In genomic region chrX:120797201-120797938, GRCh38 we compare ENCODE assay signal across 16 cellular contexts.
DNase-seq lines count a peak whose midpoint lies in the region; ATAC-seq and TF ChIP-seq lines count a peak whose summit lies in the region.
"Had no signal": no experiment of that assay in that cellular context is flagged by ENCODE, and none has a peak within 500 bp of the region (broad histone marks: within the 10 kb centered on the region; RNA-seq: fewer than 3 reads in every experiment).

No MANE protein-coding gene starts in this region.

- peaks cover 0 to 4% of the 10 kb centered on the region in 2 experiments; a peak in 1 of 4 replicates for H3K4me1 ChIP-seq in SK-N-SH (ENCODE audit: control insufficient read depth in 1 of 2, insufficient read depth in 2 of 2, low read depth in 1 of 2, low read length in 1 of 2)
- H3K4me1 ChIP-seq in CD4-positive, alpha-beta memory T cell (ENCODE audit: insufficient read depth, low read length) = peaks cover 22% of the 10 kb centered on the region
- H3K4me1 ChIP-seq in adipocyte (ENCODE audit: control insufficient read depth, insufficient read depth, low read length) = peaks cover 11% of the 10 kb centered on the region
- H3K4me1 ChIP-seq: transverse colon had no signal

- H3K27ac ChIP-seq in SK-N-SH (ENCODE audit: low read depth in 2 of 2, low read length in 1 of 2) = peak overlapping the region in 1 of 2 experiments; percentile 45; a peak in 1 of 4 replicates
- H3K27ac ChIP-seq in CD4-positive, alpha-beta memory T cell (ENCODE audit: low read depth, low read length) = no peak overlapping the region
- H3K27ac ChIP-seq: C4-2B, transverse colon had no signal

- POLR2A ChIA-PET in SK-N-SH (lab: Yijun Ruan, JAX) = no interaction called here
- POLR2A ChIA-PET in CD4-positive, alpha-beta memory T cell (lab: Charles Lee; ENCODE audit: partially characterized antibody) = no interaction called here

- H3K4me3 ChIP-seq in SK-N-SH (ENCODE audit: low read depth in 2 of 2, low read length in 1 of 2) = no peak overlapping the region
- H3K4me3 ChIP-seq in CD4-positive, alpha-beta memory T cell (ENCODE audit: low read length in 2 of 2) = no peak overlapping the region
- H3K4me3 ChIP-seq in adipocyte (ENCODE audit: low read length) = no peak overlapping the region
- H3K4me3 ChIP-seq: transverse colon had no signal

- H3K9me3 Mint-ChIP-seq in CD4-positive, alpha-beta memory T cell = no peaks in the 10 kb centered on the region
- peaks cover 3% of the 10 kb centered on the region for H3K9me3 Mint-ChIP-seq in type B pancreatic cell

- H3K9me3 ChIP-seq in SK-N-SH (no peaks in the 10 kb centered on the region), adipocyte (ENCODE audit: control insufficient read depth, low read length) (no peaks in the 10 kb centered on the region)
- no peaks in the 10 kb centered on the region for H3K9me3 ChIP-seq in CD4-positive, alpha-beta memory T cell (ENCODE audit: control insufficient read depth in 1 of 2, low read length in 2 of 2)
- H3K9me3 ChIP-seq: transverse colon had no signal

- WGBS in SK-N-SH (ENCODE audit: low lambda C conversion rate) = 14% methylated on average over 3 of the region's 3 CpGs

- H3K27me3 ChIP-seq in SK-N-SH (ENCODE audit: insufficient read depth) (no peaks in the 10 kb centered on the region; the same call in 1 of the 2 replicates), adipocyte (replicated peaks; ENCODE audit: control insufficient read depth, insufficient read depth, low read length) (no peaks in the 10 kb centered on the region)
- H3K27me3 ChIP-seq in CD4-positive, alpha-beta memory T cell (ENCODE audit: insufficient read depth, low read length) = no peaks in the 10 kb centered on the region
- H3K27me3 ChIP-seq: transverse colon had no signal

- TF ChIP-seq EP300 in SK-N-SH (IDR thresholded peaks at IDR 0.05; ENCODE audit: borderline replicate concordance in 1 of 2, low read depth in 1 of 2, low read length in 1 of 2) = no peak

- no peaks in the 10 kb centered on the region for H3K79me2 ChIP-seq in SK-N-SH (ENCODE audit: insufficient read depth)

- peaks cover 12 to 44% (median 34%) of the 10 kb centered on the region in 4 donors for H3K4me1 Mint-ChIP-seq in CD4-positive, alpha-beta memory T cell
- no peaks in the 10 kb centered on the region for H3K4me1 Mint-ChIP-seq in type B pancreatic cell (ENCODE audit: unreplicated experiment)

- intact Hi-C loops in CD4-positive, alpha-beta memory T cell (cut with micrococcal nuclease) = no loop called here

- peak overlapping the region in 5 of 7 donors; percentile 17 to 69 (median 43) for H3K27ac Mint-ChIP-seq in CD4-positive, alpha-beta memory T cell
- H3K27ac Mint-ChIP-seq in type B pancreatic cell = no peak overlapping the region

- TF ChIP-seq CTCF in SK-N-SH (IDR thresholded peaks at IDR 0.05) (no peak), GM20000 (IDR thresholded peaks at IDR 0.05; ENCODE audit: extremely low read depth, missing control alignments) (no peak), type B pancreatic cell (conservative IDR thresholded peaks at IDR 0.05) (no peak)

- peak overlapping the region; percentile 33; the same call in 1 of the 2 replicates for H3K4me2 ChIP-seq in SK-N-SH

- ATAC-seq in SK-N-SH treated with all-trans-retinoic acid at 6 μM for 48 hours = no peak
- ATAC-seq: PC-3 had no signal

- H3K36me3 Mint-ChIP-seq in CD4-positive, alpha-beta memory T cell = no peaks in the 10 kb centered on the region
- H3K36me3 Mint-ChIP-seq in type B pancreatic cell = no peaks in the 10 kb centered on the region

- CTCF ChIA-PET in SK-N-SH (lab: Yijun Ruan, JAX) = no interaction called here
- CTCF ChIA-PET in CD4-positive, alpha-beta memory T cell (lab: Charles Lee; ENCODE audit: partially characterized antibody) = no interaction called here

- H3K36me3 ChIP-seq in SK-N-SH (replicated peaks in 1 of 2; ENCODE audit: control insufficient read depth in 1 of 2, insufficient read depth in 2 of 2, low read length in 1 of 2) (no peaks in the 10 kb centered on the region), adipocyte (ENCODE audit: control insufficient read depth, insufficient read depth, low read length, severe bottlenecking) (no peaks in the 10 kb centered on the region)
- no peaks in the 10 kb centered on the region for H3K36me3 ChIP-seq in CD4-positive, alpha-beta memory T cell (ENCODE audit: insufficient read depth, low read length)
- H3K36me3 ChIP-seq: transverse colon had no signal

- H3F3A ChIP-seq in SK-N-SH (replicated peaks; ENCODE audit: insufficient read depth) = no peaks in the 10 kb centered on the region

- no peaks in the 10 kb centered on the region for H3K27me3 Mint-ChIP-seq in CD4-positive, alpha-beta memory T cell
- no peaks in the 10 kb centered on the region for H3K27me3 Mint-ChIP-seq in type B pancreatic cell

- no peak for TF ChIP-seq RAD21 in SK-N-SH (IDR thresholded peaks at IDR 0.05; ENCODE audit: low read length)

- H3K9ac ChIP-seq in SK-N-SH = no peak overlapping the region
- no peak overlapping the region for H3K9ac ChIP-seq in adipocyte (ENCODE audit: low read length)

- H4K20me1 ChIP-seq in SK-N-SH (ENCODE audit: insufficient read depth) = no peaks in the 10 kb centered on the region

- H2AFZ ChIP-seq in SK-N-SH (ENCODE audit: low read depth) = no peak overlapping the region

- DNase-seq in SK-N-SH (no peak), adipocyte (ENCODE audit: low read depth) (peak; percentile 50), left kidney (ENCODE audit: low read depth, low spot score) (peak; percentile 9), GM20000 (ENCODE audit: low spot score) (no peak), NCI-H446 (lab: John Stamatoyannopoulos, UW) (no peak), type B pancreatic cell (ENCODE audit: extremely low spot score, unreplicated experiment) (no peak)
- peak in 1 of 5 donors; percentile 3 for DNase-seq in CD4-positive, alpha-beta memory T cell
- DNase-seq: 8988T; H7; NCI-H187; NCI-H524; PC-3; stimulated activated CD4-positive, alpha-beta T cell treated with anti-CD3 and anti-CD28 coated beads, Interleukin-4, amount 100 ng/mL, for 24 hours; transverse colon had no signal

- peak overlapping the region in 4 of 8 donors; percentile 1 to 18 (median 12) for H3K4me3 Mint-ChIP-seq in CD4-positive, alpha-beta memory T cell
- no peak overlapping the region for H3K4me3 Mint-ChIP-seq in type B pancreatic cell

- no peaks in the 10 kb centered on the region for H3K9me2 ChIP-seq in SK-N-SH

TF ChIP-seq in SK-N-SH, 30 proteins besides CTCF, POLR2A, EP300 and RAD21:
- no peak for TF ChIP-seq ELF1 (IDR thresholded peaks at IDR 0.05)
- TF ChIP-seq NFIC (IDR thresholded peaks at IDR 0.05; ENCODE audit: borderline replicate concordance) = peak; percentile 14; the same call in 1 of the 2 replicates
- no peak for TF ChIP-seq MAX (IDR thresholded peaks at IDR 0.05; ENCODE audit: low read depth)
- TF ChIP-seq FOXM1 (IDR thresholded peaks at IDR 0.05; ENCODE audit: low read depth) = no peak
- peak; percentile 32 for TF ChIP-seq TCF12 (IDR thresholded peaks at IDR 0.05)
- no peak for TF ChIP-seq YY1 (IDR thresholded peaks at IDR 0.05; ENCODE audit: low read depth)
- TF ChIP-seq PBX3 (IDR thresholded peaks at IDR 0.05) = peak; percentile 36; the same call in 1 of the 2 replicates

TF ChIP-seq in SK-N-SH treated with all-trans-retinoic acid at 6 μM for 48 hours, 23 proteins besides CTCF, POLR2A, EP300 and RAD21 (continues in another document):
- TF ChIP-seq ESRRG (CRISPR knock-in tag; IDR thresholded peaks at IDR 0.05) = no peak
- no peak for TF ChIP-seq ZNF565 (CRISPR knock-in tag; conservative IDR thresholded peaks at IDR 0.05; ENCODE audit: low read depth)
- TF ChIP-seq ZC3H10 (CRISPR knock-in tag; IDR thresholded peaks at IDR 0.05) = no peak
- TF ChIP-seq ZFP30 (CRISPR knock-in tag; IDR thresholded peaks at IDR 0.05) = no peak
- no peak for TF ChIP-seq GLIS3 (CRISPR knock-in tag; IDR thresholded peaks at IDR 0.05)
- TF ChIP-seq CREB5 (CRISPR knock-in tag; IDR thresholded peaks at IDR 0.05; ENCODE audit: low read depth) = no peak
- no peak for TF ChIP-seq PPARA (CRISPR knock-in tag; IDR thresholded peaks at IDR 0.05; ENCODE audit: borderline replicate concordance)
- no peak for TF ChIP-seq SNAI2 (CRISPR knock-in tag; IDR thresholded peaks at IDR 0.05)
- no peak for TF ChIP-seq ARNTL (CRISPR knock-in tag; IDR thresholded peaks at IDR 0.05; ENCODE audit: borderline replicate concordance, low read depth)
- TF ChIP-seq ZFP3 (CRISPR knock-in tag; IDR thresholded peaks at IDR 0.05) = no peak
- TF ChIP-seq BACH2 (CRISPR knock-in tag; IDR thresholded peaks at IDR 0.05; ENCODE audit: borderline replicate concordance) = no peak
- no peak for TF ChIP-seq ZNF8 (CRISPR knock-in tag; IDR thresholded peaks at IDR 0.05)
- no peak for TF ChIP-seq RARB (CRISPR knock-in tag; IDR thresholded peaks at IDR 0.05)
- no peak for TF ChIP-seq PATZ1 (CRISPR knock-in tag; IDR thresholded peaks at IDR 0.05; ENCODE audit: borderline replicate concordance)
- no peak for TF ChIP-seq TCF4 (CRISPR knock-in tag; IDR thresholded peaks at IDR 0.05; ENCODE audit: borderline replicate concordance)
- no peak for TF ChIP-seq TOX (CRISPR knock-in tag; IDR thresholded peaks at IDR 0.05; ENCODE audit: borderline replicate concordance)
- no peak for TF ChIP-seq OSR1 (CRISPR knock-in tag; IDR thresholded peaks at IDR 0.05)

Comparison
In these comparisons a context has a peak if more than half of its experiments do, and no peak if none do; other contexts are left out.
1. DNase-seq: peak in adipocyte (single experiment) and left kidney (single experiment); none in SK-N-SH (single experiment), GM20000 (single experiment), NCI-H446 (0 of 2) and type B pancreatic cell (single experiment).